In genomic region chr12:70327541-70327940, GRCh38 we compare ENCODE assay signal across 31 cellular contexts.
"Had no signal": no experiment of that assay in that cellular context is flagged by ENCODE, and none has a peak within 500 bp of the region (broad histone marks: within the 10 kb centered on the region; RNA-seq: fewer than 3 reads in every experiment).

No MANE protein-coding gene starts in this region.

- H3K4me3 ChIP-seq: SJCRH30 had no signal

- H3K27me3 Mint-ChIP-seq: activated CD4-positive, alpha-beta memory T cell treated with anti-CD3 and anti-CD28 coated beads, Interleukin-2, amount 10 ng/mL, durations not matched to agents 7 days and 5 days; activated CD8-positive, alpha-beta memory T cell treated with anti-CD3 and anti-CD28 coated beads, Interleukin-2, amount 10 ng/mL, durations not matched to agents 7 days and 5 days; activated naive CD8-positive, alpha-beta T cell treated with anti-CD3 and anti-CD28 coated beads for 36 hours had no signal

- H3K4me2 ChIP-seq: SK-N-SH had no signal

- H3K9me3 ChIP-seq: SJCRH30, SK-N-SH had no signal

- H3K27me3 ChIP-seq: brain microvascular endothelial cell, SJCRH30 had no signal

- H3K4me3 Mint-ChIP-seq: activated CD4-positive, alpha-beta memory T cell treated with anti-CD3 and anti-CD28 coated beads, Interleukin-2, amount 10 ng/mL, durations not matched to agents 7 days and 5 days; activated CD8-positive, alpha-beta memory T cell treated with anti-CD3 and anti-CD28 coated beads, Interleukin-2, amount 10 ng/mL, durations not matched to agents 7 days and 5 days; activated naive CD8-positive, alpha-beta T cell treated with anti-CD3 and anti-CD28 coated beads for 36 hours; T-helper 1 cell treated with Interleukin-12 subunit alpha and Interleukin-12 subunit beta and Interleukin-4 antibody, amounts not matched to agents 30 μg/mL and 1 μg/mL, for 36 hours had no signal

- H3K27ac ChIP-seq: brain microvascular endothelial cell, SJCRH30, VCaP had no signal

- DNase-seq: activated CD4-positive, alpha-beta memory T cell treated with anti-CD3 and anti-CD28 coated beads, Interleukin-2, amount 10 ng/mL, durations not matched to agents 7 days and 5 days; activated CD4-positive, alpha-beta T cell treated with anti-CD3 and anti-CD28 coated beads for 1 hour; activated CD4-positive, alpha-beta T cell treated with anti-CD3 and anti-CD28 coated beads for 48 hours; activated CD4-positive, CD25-positive, alpha-beta regulatory T cell; activated CD8-positive, alpha-beta memory T cell treated with anti-CD3 and anti-CD28 coated beads for 24 hours; activated CD8-positive, alpha-beta memory T cell treated with anti-CD3 and anti-CD28 coated beads, Interleukin-2, amount 10 ng/mL, durations not matched to agents 7 days and 5 days; activated CD8-positive, alpha-beta memory T cell treated with anti-CD3 and anti-CD28 coated beads, Interleukin-2, amount 50 U/mL, for 48 hours; activated effector memory CD4-positive, alpha-beta T cell treated with anti-CD3 and anti-CD28 coated beads, Interleukin-2, amount 50 U/mL, for 16 hours; activated naive CD4-positive, alpha-beta T cell; activated naive CD4-positive, alpha-beta T cell treated with anti-CD3 and anti-CD28 coated beads, Interleukin-2, amount 50 U/mL, for 16 hours; activated naive CD8-positive, alpha-beta T cell treated with anti-CD3 and anti-CD28 coated beads for 36 hours; activated T-cell treated with anti-CD3 and anti-CD28 coated beads, Interleukin-2, amount 50 U/mL, for 48 hours; amniotic stem cell; aorta; brain microvascular endothelial cell; central memory CD4-positive, alpha-beta T cell; NCI-H1105; NCI-H1417 treated with DMSO at 0.1 percent for 48 hours; NCI-H1694; NCI-H1930; NCI-H2081 treated with DMSO at 0.1 percent for 48 hours; NCI-H226; NCI-H446 treated with DMSO at 0.1 percent for 48 hours; NCI-H524; NCI-H69; SHP77; SJCRH30; SK-N-SH had no signal

- H3K27ac Mint-ChIP-seq: activated CD4-positive, alpha-beta memory T cell treated with anti-CD3 and anti-CD28 coated beads, Interleukin-2, amount 10 ng/mL, durations not matched to agents 7 days and 5 days; activated naive CD8-positive, alpha-beta T cell treated with anti-CD3 and anti-CD28 coated beads for 36 hours; T-helper 1 cell treated with Interleukin-12 subunit alpha and Interleukin-12 subunit beta and Interleukin-4 antibody, amounts not matched to agents 30 μg/mL and 1 μg/mL, for 36 hours had no signal

- H3K4me1 ChIP-seq: SJCRH30 had no signal

- H3K9me3 Mint-ChIP-seq: T-helper 1 cell treated with Interleukin-12 subunit alpha and Interleukin-12 subunit beta and Interleukin-4 antibody, amounts not matched to agents 30 μg/mL and 1 μg/mL, for 36 hours had no signal

- ATAC-seq: activated CD8-positive, alpha-beta memory T cell treated with anti-CD3 and anti-CD28 coated beads, Interleukin-2, amount 10 ng/mL, durations not matched to agents 7 days and 5 days; Panc1 had no signal

- H3K9me2 ChIP-seq: SK-N-SH had no signal
